Comparison of ENCODE assay signal across 38 cellular contexts in genomic region chr17:37393352-37393751, GRCh38. TPM values are rescaled to one million over a fixed set of nuclear protein-coding genes. Genes with fewer than 3 reads are reported as not detected.
"Had no signal": no experiment of that assay in that cellular context is flagged by ENCODE, and none has a peak within 500 bp of the region (broad histone marks: within the 10 kb centered on the region; RNA-seq: fewer than 3 reads in every experiment).

No MANE protein-coding gene starts in this region.

- H3K9me3 Mint-ChIP-seq: activated CD4-positive, alpha-beta memory T cell treated with anti-CD3 and anti-CD28 coated beads for 36 hours; activated CD4-positive, alpha-beta T cell treated with anti-CD3 and anti-CD28 coated beads, Interleukin-2, amount 10 ng/mL, durations not matched to agents 24 days and 14 days; activated T-cell treated with anti-CD3 and anti-CD28 coated beads, Interleukin-2, amount 50 U/mL, for 4 hours; activated T-helper 17 cell treated with anti-CD3 and anti-CD28 coated beads, Interleukin-2, amount 50 U/mL, for 72 hours; brain; T-helper 1 cell treated with Interleukin-12 subunit alpha and Interleukin-12 subunit beta and Interleukin-4 antibody, amounts not matched to agents 30 μg/mL and 1 μg/mL, for 36 hours; T-helper 2 cell treated with Interferon-gamma antibody and Interleukin-4, amounts not matched to agents 5 μg/mL and 100 μg/mL, for 36 hours had no signal

- H3K4me1 ChIP-seq: breast epithelium, colonic mucosa had no signal

- H3K36me3 ChIP-seq: ascending aorta, breast epithelium, cardiac muscle cell, colonic mucosa, esophagus squamous epithelium, gastroesophageal sphincter, heart right ventricle had no signal

- ATAC-seq: activated CD4-positive, alpha-beta T cell treated with anti-CD3 and anti-CD28 coated beads for 36 hours; activated CD8-positive, alpha-beta memory T cell treated with anti-CD3 and anti-CD28 coated beads, Interleukin-2, amount 10 ng/mL, durations not matched to agents 7 days and 5 days; activated CD8-positive, alpha-beta T cell treated with anti-CD3 and anti-CD28 coated beads, Interleukin-2, amount 10 ng/mL, durations not matched to agents 7 days and 5 days; activated T-cell treated with anti-CD3 and anti-CD28 coated beads, Interleukin-2, amount 50 U/mL, for 4 hours; gastroesophageal sphincter; heart right ventricle had no signal

- H3K4me2 ChIP-seq: hepatocyte had no signal

- H2AFZ ChIP-seq: hepatocyte had no signal

- H3K27me3 Mint-ChIP-seq: activated CD4-positive, alpha-beta memory T cell treated with anti-CD3 and anti-CD28 coated beads for 36 hours; activated CD4-positive, alpha-beta T cell treated with anti-CD3 and anti-CD28 coated beads for 36 hours; activated CD4-positive, alpha-beta T cell treated with anti-CD3 and anti-CD28 coated beads, Interleukin-2, amount 10 ng/mL, durations not matched to agents 24 days and 14 days; activated CD8-positive, alpha-beta memory T cell treated with anti-CD3 and anti-CD28 coated beads, Interleukin-2, amount 10 ng/mL, durations not matched to agents 7 days and 5 days; activated naive CD8-positive, alpha-beta T cell; activated T-helper 17 cell treated with anti-CD3 and anti-CD28 coated beads, Interleukin-2, amount 50 U/mL, for 72 hours; brain had no signal

- H3K27ac ChIP-seq: ascending aorta, breast epithelium, cardiac muscle cell, colonic mucosa, gastroesophageal sphincter, heart right ventricle had no signal

- H3K27me3 ChIP-seq: ascending aorta, breast epithelium, cardiac muscle cell, colonic mucosa, esophagus squamous epithelium, gastroesophageal sphincter, heart right ventricle, hepatocyte had no signal

- H3K36me3 Mint-ChIP-seq: activated CD4-positive, alpha-beta memory T cell treated with anti-CD3 and anti-CD28 coated beads for 36 hours; activated CD8-positive, alpha-beta memory T cell treated with anti-CD3 and anti-CD28 coated beads, Interleukin-2, amount 10 ng/mL, durations not matched to agents 7 days and 5 days; brain had no signal

- H3K4me3 Mint-ChIP-seq: activated CD4-positive, alpha-beta memory T cell treated with anti-CD3 and anti-CD28 coated beads for 36 hours; activated CD4-positive, alpha-beta T cell treated with anti-CD3 and anti-CD28 coated beads for 36 hours; activated CD4-positive, alpha-beta T cell treated with anti-CD3 and anti-CD28 coated beads, Interleukin-2, amount 10 ng/mL, durations not matched to agents 24 days and 14 days; activated CD8-positive, alpha-beta memory T cell treated with anti-CD3 and anti-CD28 coated beads, Interleukin-2, amount 10 ng/mL, durations not matched to agents 7 days and 5 days; activated CD8-positive, alpha-beta T cell treated with anti-CD3 and anti-CD28 coated beads, Interleukin-2, amount 10 ng/mL, durations not matched to agents 7 days and 5 days; activated naive CD8-positive, alpha-beta T cell; activated T-cell treated with anti-CD3 and anti-CD28 coated beads, Interleukin-2, amount 50 U/mL, for 4 hours; brain; T-helper 1 cell treated with Interleukin-12 subunit alpha and Interleukin-12 subunit beta and Interleukin-4 antibody, amounts not matched to agents 30 μg/mL and 1 μg/mL, for 36 hours; T-helper 2 cell treated with Interferon-gamma antibody and Interleukin-4, amounts not matched to agents 5 μg/mL and 100 μg/mL, for 36 hours had no signal

- H3K79me2 ChIP-seq: hepatocyte had no signal

- H3K27ac Mint-ChIP-seq: activated CD4-positive, alpha-beta memory T cell treated with anti-CD3 and anti-CD28 coated beads for 36 hours; activated CD4-positive, alpha-beta T cell treated with anti-CD3 and anti-CD28 coated beads for 36 hours; activated CD4-positive, alpha-beta T cell treated with anti-CD3 and anti-CD28 coated beads, Interleukin-2, amount 10 ng/mL, durations not matched to agents 24 days and 14 days; activated CD8-positive, alpha-beta memory T cell treated with anti-CD3 and anti-CD28 coated beads, Interleukin-2, amount 10 ng/mL, durations not matched to agents 7 days and 5 days; activated CD8-positive, alpha-beta T cell treated with anti-CD3 and anti-CD28 coated beads, Interleukin-2, amount 10 ng/mL, durations not matched to agents 7 days and 5 days; activated naive CD8-positive, alpha-beta T cell; activated T-helper 17 cell treated with anti-CD3 and anti-CD28 coated beads, Interleukin-2, amount 50 U/mL, for 72 hours; brain; T-helper 1 cell treated with Interleukin-12 subunit alpha and Interleukin-12 subunit beta and Interleukin-4 antibody, amounts not matched to agents 30 μg/mL and 1 μg/mL, for 36 hours; T-helper 2 cell treated with Interferon-gamma antibody and Interleukin-4, amounts not matched to agents 5 μg/mL and 100 μg/mL, for 36 hours had no signal

- H3K9me3 ChIP-seq: ascending aorta, breast epithelium, colonic mucosa, esophagus squamous epithelium, gastroesophageal sphincter, heart right ventricle had no signal

- H3K4me3 ChIP-seq: ascending aorta, breast epithelium, cardiac muscle cell, colonic mucosa, esophagus squamous epithelium, gastroesophageal sphincter, heart right ventricle, hepatocyte had no signal

- DNase-seq: activated CD4-positive, alpha-beta memory T cell treated with anti-CD3 and anti-CD28 coated beads for 36 hours; activated CD4-positive, alpha-beta T cell treated with anti-CD3 and anti-CD28 coated beads for 36 hours; activated CD4-positive, alpha-beta T cell treated with anti-CD3 and anti-CD28 coated beads, Interleukin-2, amount 10 ng/mL, durations not matched to agents 24 days and 14 days; activated CD4-positive, CD25-positive, alpha-beta regulatory T cell; activated CD4-positive, CD25-positive, alpha-beta regulatory T cell treated with anti-CD3 and anti-CD28 coated beads, Interleukin-2, amount 50 U/mL, for 72 hours; activated CD8-positive, alpha-beta memory T cell treated with anti-CD3 and anti-CD28 coated beads, Interleukin-2, amount 10 ng/mL, durations not matched to agents 7 days and 5 days; activated CD8-positive, alpha-beta memory T cell treated with anti-CD3 and anti-CD28 coated beads, Interleukin-2, amount 50 U/mL, for 4 hours; activated CD8-positive, alpha-beta T cell treated with anti-CD3 and anti-CD28 coated beads, Interleukin-2, amount 10 ng/mL, durations not matched to agents 7 days and 5 days; activated effector memory CD4-positive, alpha-beta T cell treated with Interleukin-2 at 50 U/mL for 16 hours; activated gamma-delta T cell treated with Interleukin-2 at 50 U/mL for 16 hours; activated naive CD4-positive, alpha-beta T cell treated with anti-CD3 and anti-CD28 coated beads, Interleukin-2, amount 50 U/mL, for 16 hours; activated naive CD4-positive, alpha-beta T cell treated with Interleukin-2 at 50 U/mL for 16 hours; activated T-cell treated with anti-CD3 and anti-CD28 coated beads, Interleukin-2, amount 50 U/mL, for 4 hours; central memory CD4-positive, alpha-beta T cell; cerebellar nuclear complex; colonic mucosa; effector CD8-positive, alpha-beta T cell; esophagus squamous epithelium; foreskin melanocyte; heart right ventricle; T1000 had no signal

RNA-seq across cellular contexts. Expression of gene C17orf78, which starts 17.6 kb away (rescaled TPM):
- total RNA-seq: activated CD4-positive, alpha-beta memory T cell treated with anti-CD3 and anti-CD28 coated beads for 36 hours; activated CD4-positive, alpha-beta T cell treated with anti-CD3 and anti-CD28 coated beads for 36 hours; activated CD4-positive, alpha-beta T cell treated with anti-CD3 and anti-CD28 coated beads, Interleukin-2, amount 10 ng/mL, durations not matched to agents 24 days and 14 days; activated CD8-positive, alpha-beta memory T cell treated with anti-CD3 and anti-CD28 coated beads for 36 hours; activated CD8-positive, alpha-beta memory T cell treated with anti-CD3 and anti-CD28 coated beads, Interleukin-2, amount 10 ng/mL, durations not matched to agents 7 days and 5 days; activated CD8-positive, alpha-beta T cell treated with anti-CD3 and anti-CD28 coated beads, Interleukin-2, amount 10 ng/mL, durations not matched to agents 7 days and 5 days; activated T-cell treated with anti-CD3 and anti-CD28 coated beads, Interleukin-2, amount 50 U/mL, for 4 hours; activated T-helper 17 cell treated with anti-CD3 and anti-CD28 coated beads, Interleukin-2, amount 50 U/mL, for 72 hours; ascending aorta; breast epithelium; cardiac muscle cell; colonic mucosa; dermis microvascular lymphatic vessel endothelial cell; endothelial cell of umbilical vein; esophagus squamous epithelium; fibroblast of lung; fibroblast of villous mesenchyme; gastroesophageal sphincter; glomerular endothelial cell; heart right ventricle; hepatocyte had no signal
- polyA plus RNA-seq: cardiac muscle cell, endothelial cell of umbilical vein, esophagus, fibroblast of lung, heart right ventricle, hepatocyte had no signal
